29 cellular contexts compared by ENCODE assay signal in the genomic region with DNA sequence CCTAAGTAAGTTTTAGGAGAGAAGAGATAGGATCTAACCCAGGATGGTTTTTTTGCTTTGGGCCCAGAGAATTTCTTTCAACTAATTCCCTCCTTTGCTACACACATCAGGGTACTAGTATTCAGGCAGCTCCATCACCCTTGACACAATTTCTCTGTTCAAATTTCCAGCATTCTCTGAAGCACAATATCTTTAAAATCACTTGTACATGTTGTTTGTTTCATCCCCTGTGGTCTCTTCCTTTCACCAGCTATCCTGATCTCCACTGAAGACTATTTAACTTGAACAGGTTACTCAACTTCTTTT.
"Had no signal": no experiment of that assay in that cellular context is flagged by ENCODE, and none has a peak within 500 bp of the region (broad histone marks: within the 10 kb centered on the region; RNA-seq: fewer than 3 reads in every experiment).

No MANE protein-coding gene starts in this region.

- FAIRE-seq: endothelial cell of umbilical vein had no signal

- ATAC-seq: foreskin keratinocyte; gastroesophageal sphincter; heart left ventricle; left lobe of liver; natural killer cell; psoas muscle; right cardiac atrium; stimulated activated memory B cell treated with anti-CD40 and anti-IgM and Interleukin-4, amounts not matched to agents 10 μg/mL and 1 μg/mL and 100 μg/mL, for 72 hours; stimulated activated naive CD8-positive, alpha-beta T cell treated with anti-CD3 and anti-CD28 coated beads, Interleukin-15, Interleukin-2, amounts not matched to agents 100 U/mL and 50 U/mL, for 24 hours; upper lobe of right lung had no signal

- H3K4me1 ChIP-seq: esophagus muscularis mucosa, foreskin keratinocyte, gastroesophageal sphincter, heart left ventricle, psoas muscle, spleen, tibial nerve, upper lobe of right lung, vagina had no signal

- H3K27me3 ChIP-seq: esophagus muscularis mucosa, foreskin keratinocyte, gastroesophageal sphincter, heart left ventricle, ovary, spleen, tibial nerve, upper lobe of right lung, vagina had no signal

- H3K27ac ChIP-seq: coronary artery, esophagus muscularis mucosa, foreskin keratinocyte, gastroesophageal sphincter, heart left ventricle, ovary, psoas muscle, skin epidermis, spleen, thoracic aorta, tibial nerve, upper lobe of right lung, vagina had no signal

- H3K4me3 ChIP-seq: coronary artery, esophagus muscularis mucosa, gastroesophageal sphincter, heart left ventricle, lung, ovary, psoas muscle, skin epidermis, spleen, thoracic aorta, tibial nerve, upper lobe of right lung, vagina had no signal

- H3K9me3 ChIP-seq: esophagus muscularis mucosa, gastroesophageal sphincter, heart left ventricle, ovary, psoas muscle, spleen, thoracic aorta, tibial nerve, upper lobe of right lung, vagina had no signal

- H3K36me3 ChIP-seq: esophagus muscularis mucosa, gastroesophageal sphincter, heart left ventricle, ovary, spleen, thoracic aorta, tibial nerve, upper lobe of right lung, vagina had no signal

- DNase-seq: dermis blood vessel endothelial cell; effector memory CD4-positive, alpha-beta T cell; foreskin keratinocyte; heart left ventricle; hippocampal formation; immature natural killer cell; islet precursor cell; kidney glomerular epithelial cell; natural killer cell; nucleus accumbens; ovary; posterior cingulate gyrus; psoas muscle; right cardiac atrium; spleen; stimulated activated CD4-positive, alpha-beta T cell treated with anti-CD3 and anti-CD28 coated beads, Interleukin-4, amount 100 ng/mL, for 4 hours; stimulated activated naive CD8-positive, alpha-beta T cell treated with anti-CD3 and anti-CD28 coated beads, Interleukin-15, Interleukin-2, amounts not matched to agents 100 U/mL and 50 U/mL, for 24 hours; upper lobe of right lung had no signal
